Comparison of ENCODE assay signal across 8 cellular contexts in the genomic region with DNA sequence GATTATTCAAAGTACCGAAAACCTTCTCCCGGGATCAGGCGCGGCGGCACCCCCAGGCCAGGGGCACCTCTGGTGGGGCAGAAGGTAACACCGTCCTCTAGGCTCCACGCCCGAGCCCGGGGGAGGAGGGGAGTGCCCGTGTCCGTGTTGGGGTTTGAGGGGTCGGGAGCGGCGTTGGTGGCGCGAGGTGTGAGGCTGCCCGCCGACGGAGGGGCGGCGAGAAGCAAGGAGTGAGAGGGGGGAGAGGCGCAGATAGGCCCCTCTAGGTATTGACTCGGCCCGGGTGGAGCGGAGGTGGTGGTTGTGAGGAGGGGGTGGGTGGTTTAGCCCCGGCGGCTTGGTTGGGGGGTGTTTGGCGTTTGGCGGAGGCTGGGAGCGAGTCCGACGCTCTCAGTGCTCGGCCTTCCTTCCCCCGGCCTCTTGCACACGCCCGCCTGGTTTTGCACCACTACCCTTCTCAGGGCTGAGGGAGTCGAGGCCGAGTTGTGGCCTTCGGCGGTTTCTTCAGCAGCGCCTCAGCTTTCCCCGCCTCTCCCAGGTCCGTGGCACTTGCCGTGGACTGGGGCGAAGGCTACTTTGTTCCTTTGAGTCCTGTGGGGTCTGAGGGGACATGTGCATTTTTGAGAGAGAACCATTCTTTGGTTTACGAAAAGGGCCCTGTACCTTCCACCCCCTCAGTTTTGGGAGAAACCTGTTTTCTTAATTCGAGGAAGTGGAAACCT. TPM values are rescaled to one million over a fixed set of nuclear protein-coding genes. Genes with fewer than 3 reads are reported as not detected.
DNase-seq lines count a peak whose midpoint lies in the region; ATAC-seq and TF ChIP-seq lines count a peak whose summit lies in the region.

No MANE protein-coding gene starts in this region.

- H3K27me3 Mint-ChIP-seq in chondrocyte (ENCODE audit: low read depth) = no peaks in the 10 kb centered on the region

- H3K4me1 Mint-ChIP-seq in chondrocyte (ENCODE audit: low read depth) = peaks cover 49% of the 10 kb centered on the region

- H3K27me3 ChIP-seq in liver (ENCODE audit: control insufficient read depth in 4 of 4, insufficient read depth in 4 of 4, low read length in 3 of 4) = no peaks in the 10 kb centered on the region

- H3K4me3 ChIP-seq in liver (ENCODE audit: low read depth in 1 of 3, low read length in 3 of 3) = peak overlapping the region; percentile 70 to 81 (median 79)

- no peak for TF ChIP-seq RAD21 in liver (IDR thresholded peaks at IDR 0.05)

- H3K36me3 Mint-ChIP-seq in chondrocyte (ENCODE audit: low read depth) = peaks cover 4% of the 10 kb centered on the region

- peak overlapping the region; percentile 86 to 88 for H3K9ac ChIP-seq in liver (ENCODE audit: low read depth in 1 of 2, low read length in 2 of 2)

- DNase-seq in SIG-M5 treated with dmso at 0.1 percent for 504 hours (lab: John Stamatoyannopoulos, UW; ENCODE audit: unreplicated experiment) = peak; percentile 54
- no peak for DNase-seq in SIG-M5 (lab: John Stamatoyannopoulos, UW)
- DNase-seq in chondrocyte (ENCODE audit: low spot score) = no peak
- DNase-seq in stimulated activated naive CD8-positive, alpha-beta T cell treated with anti-CD3 and anti-CD28 coated beads, Interleukin-15, Interleukin-2, amounts not matched to agents 100 U/mL and 50 U/mL, for 24 hours = peak; percentile 51
- DNase-seq in middle frontal gyrus (ENCODE audit: extremely low spot score, low spot score) = no peak

- no peaks in the 10 kb centered on the region for H3K9me3 Mint-ChIP-seq in chondrocyte (ENCODE audit: low read depth)

- no peaks in the 10 kb centered on the region for H3K9me3 ChIP-seq in liver (ENCODE audit: control insufficient read depth in 4 of 4, low read length in 3 of 4)

- peak overlapping the region; percentile 96 for H3K27ac Mint-ChIP-seq in chondrocyte (ENCODE audit: unreplicated experiment)

- no peak for TF ChIP-seq CTCF in chondrocyte (IDR thresholded peaks at IDR 0.05)
- TF ChIP-seq CTCF in liver (IDR thresholded peaks at IDR 0.05; ENCODE audit: low read depth, low read length, missing input control) = no peak

- peak; percentile 2 for ATAC-seq in HG02973 (IDR thresholded peaks at IDR 0.05; ENCODE audit: unreplicated experiment)
- peak; percentile 6 for ATAC-seq in SK-N-SH treated with all-trans-retinoic acid at 6 μM for 48 hours
- peak; percentile 3 for ATAC-seq in stimulated activated naive CD8-positive, alpha-beta T cell treated with anti-CD3 and anti-CD28 coated beads, Interleukin-15, Interleukin-2, amounts not matched to agents 100 U/mL and 50 U/mL, for 24 hours

- H3K4me3 Mint-ChIP-seq in chondrocyte (ENCODE audit: unreplicated experiment) = peak overlapping the region; percentile 95

- no peaks in the 10 kb centered on the region for H3K36me3 ChIP-seq in liver (ENCODE audit: control insufficient read depth in 4 of 4, insufficient read depth in 3 of 4, low read depth in 1 of 4, low read length in 3 of 4)

- peak overlapping the region; percentile 100 for H3K27ac ChIP-seq in liver (ENCODE audit: low read depth in 1 of 2, low read length in 2 of 2)

- WGBS in liver = under 1% methylated on average over 47 of the region's 47 CpGs

- H3K4me1 ChIP-seq in liver (ENCODE audit: control insufficient read depth in 4 of 4, insufficient read depth in 4 of 4, low read length in 3 of 4) = peaks cover 8 to 33% (median 26%) of the 10 kb centered on the region in 4 donors

TF ChIP-seq in SK-N-SH treated with all-trans-retinoic acid at 6 μM for 48 hours, 23 proteins besides CTCF, POLR2A, EP300 and RAD21:
- TF ChIP-seq, protein P1, sequence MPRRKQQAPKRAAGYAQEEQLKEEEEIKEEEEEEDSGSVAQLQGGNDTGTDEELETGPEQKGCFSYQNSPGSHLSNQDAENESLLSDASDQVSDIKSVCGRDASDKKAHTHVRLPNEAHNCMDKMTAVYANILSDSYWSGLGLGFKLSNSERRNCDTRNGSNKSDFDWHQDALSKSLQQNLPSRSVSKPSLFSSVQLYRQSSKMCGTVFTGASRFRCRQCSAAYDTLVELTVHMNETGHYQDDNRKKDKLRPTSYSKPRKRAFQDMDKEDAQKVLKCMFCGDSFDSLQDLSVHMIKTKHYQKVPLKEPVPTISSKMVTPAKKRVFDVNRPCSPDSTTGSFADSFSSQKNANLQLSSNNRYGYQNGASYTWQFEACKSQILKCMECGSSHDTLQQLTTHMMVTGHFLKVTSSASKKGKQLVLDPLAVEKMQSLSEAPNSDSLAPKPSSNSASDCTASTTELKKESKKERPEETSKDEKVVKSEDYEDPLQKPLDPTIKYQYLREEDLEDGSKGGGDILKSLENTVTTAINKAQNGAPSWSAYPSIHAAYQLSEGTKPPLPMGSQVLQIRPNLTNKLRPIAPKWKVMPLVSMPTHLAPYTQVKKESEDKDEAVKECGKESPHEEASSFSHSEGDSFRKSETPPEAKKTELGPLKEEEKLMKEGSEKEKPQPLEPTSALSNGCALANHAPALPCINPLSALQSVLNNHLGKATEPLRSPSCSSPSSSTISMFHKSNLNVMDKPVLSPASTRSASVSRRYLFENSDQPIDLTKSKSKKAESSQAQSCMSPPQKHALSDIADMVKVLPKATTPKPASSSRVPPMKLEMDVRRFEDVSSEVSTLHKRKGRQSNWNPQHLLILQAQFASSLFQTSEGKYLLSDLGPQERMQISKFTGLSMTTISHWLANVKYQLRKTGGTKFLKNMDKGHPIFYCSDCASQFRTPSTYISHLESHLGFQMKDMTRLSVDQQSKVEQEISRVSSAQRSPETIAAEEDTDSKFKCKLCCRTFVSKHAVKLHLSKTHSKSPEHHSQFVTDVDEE (CRISPR knock-in tag; IDR thresholded peaks at IDR 0.05) = no peak
- no peak for TF ChIP-seq TOX (CRISPR knock-in tag; IDR thresholded peaks at IDR 0.05; ENCODE audit: borderline replicate concordance)
- no peak for TF ChIP-seq TCF4 (CRISPR knock-in tag; IDR thresholded peaks at IDR 0.05; ENCODE audit: borderline replicate concordance)

TF ChIP-seq in liver, 16 proteins besides CTCF, POLR2A, EP300 and RAD21:
- TF ChIP-seq, protein P2, sequence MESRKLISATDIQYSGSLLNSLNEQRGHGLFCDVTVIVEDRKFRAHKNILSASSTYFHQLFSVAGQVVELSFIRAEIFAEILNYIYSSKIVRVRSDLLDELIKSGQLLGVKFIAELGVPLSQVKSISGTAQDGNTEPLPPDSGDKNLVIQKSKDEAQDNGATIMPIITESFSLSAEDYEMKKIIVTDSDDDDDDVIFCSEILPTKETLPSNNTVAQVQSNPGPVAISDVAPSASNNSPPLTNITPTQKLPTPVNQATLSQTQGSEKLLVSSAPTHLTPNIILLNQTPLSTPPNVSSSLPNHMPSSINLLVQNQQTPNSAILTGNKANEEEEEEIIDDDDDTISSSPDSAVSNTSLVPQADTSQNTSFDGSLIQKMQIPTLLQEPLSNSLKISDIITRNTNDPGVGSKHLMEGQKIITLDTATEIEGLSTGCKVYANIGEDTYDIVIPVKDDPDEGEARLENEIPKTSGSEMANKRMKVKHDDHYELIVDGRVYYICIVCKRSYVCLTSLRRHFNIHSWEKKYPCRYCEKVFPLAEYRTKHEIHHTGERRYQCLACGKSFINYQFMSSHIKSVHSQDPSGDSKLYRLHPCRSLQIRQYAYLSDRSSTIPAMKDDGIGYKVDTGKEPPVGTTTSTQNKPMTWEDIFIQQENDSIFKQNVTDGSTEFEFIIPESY (IDR thresholded peaks at IDR 0.05) = peak; percentile 47
- TF ChIP-seq YY1 (IDR thresholded peaks at IDR 0.05) (peak; percentile 69), FOXA2 (IDR thresholded peaks at IDR 0.05) (no peak), NR2F2 (IDR thresholded peaks at IDR 0.05) (peak; percentile 4)

RNA-seq across cellular contexts. Expression of a gene that starts 0.4 kb away (rescaled TPM):
- 40.7 to 49.3 TPM (median 45.6 TPM) in 3 replicates for total RNA-seq in chondrocyte
- 10 to 100 TPM; 29.8 to 30.8 TPM for total RNA-seq in liver
- polyA plus RNA-seq in liver = 10 to 100 TPM; 13.6 to 19.5 TPM

Comparison
In these comparisons a context has a peak if more than half of its experiments do, and no peak if none do; other contexts are left out.
1. DNase-seq: peak in SIG-M5 treated with dmso at 0.1 percent for 504 hours (single experiment) and stimulated activated naive CD8-positive, alpha-beta T cell treated with anti-CD3 and anti-CD28 coated beads, Interleukin-15, Interleukin-2, amounts not matched to agents 100 U/mL and 50 U/mL, for 24 hours (single experiment); none in SIG-M5 (single experiment), chondrocyte (single experiment) and middle frontal gyrus (single experiment).
2. Peak in every context shown above with its lines, with median percentiles within 50 percentile points of each other: ATAC-seq.